In genomic region chr20:51318058-51318960, GRCh38 we compare ENCODE assay signal across 8 cellular contexts.
A peak's percentile ranks its signal among the peaks of the same experiment; 100 is the strongest.
DNase-seq lines count a peak whose midpoint lies in the region; ATAC-seq lines count a peak whose summit lies in the region.

No MANE protein-coding gene starts in this region.

- DNase-seq in NCI-H82 (lab: John Stamatoyannopoulos, UW): peak; percentile 72
- no peak for DNase-seq in NCI-H82 treated with DMSO at 0.1 percent for 48 hours (lab: John Stamatoyannopoulos, UW; ENCODE audit: unreplicated experiment)
- peak; percentile 25 for DNase-seq in RKO (ENCODE audit: low spot score)
- peak; percentile 43 to 64 (median 60) for DNase-seq in right cardiac atrium
- peak; percentile 8 for DNase-seq in stimulated activated CD4-positive, alpha-beta T cell treated with anti-CD3 and anti-CD28 coated beads, Interleukin-2, amount 100 ng/mL, for 4 hours (ENCODE audit: low read depth)
- no peak for DNase-seq in A172 (ENCODE audit: low spot score)

- H3K4me1 Mint-ChIP-seq in activated T-helper 17 cell treated with anti-CD3 and anti-CD28 coated beads, Interleukin-2, amount 50 U/mL, for 72 hours: no peaks in the 10 kb centered on the region

- no peaks in the 10 kb centered on the region for H3K4me1 ChIP-seq in right cardiac atrium (ENCODE audit: control insufficient read depth, insufficient read depth, low read length)

- intact Hi-C loops in right cardiac atrium (cut with DNase I): loop anchor here in 1 of 4 donors (5.0 kb wide), 1 partner anchor 331 kb away; no protein-coding TSS in a partner anchor

- H3K4me3 ChIP-seq in right cardiac atrium (ENCODE audit: low read length): no peak overlapping the region

- H3K9me3 ChIP-seq in right cardiac atrium (ENCODE audit: control insufficient read depth, low read length): no peaks in the 10 kb centered on the region

- H3K36me3 Mint-ChIP-seq in activated T-helper 17 cell treated with anti-CD3 and anti-CD28 coated beads, Interleukin-2, amount 50 U/mL, for 72 hours (ENCODE audit: low read depth): no peaks in the 10 kb centered on the region

- no peaks in the 10 kb centered on the region for H3K27me3 ChIP-seq in right cardiac atrium (ENCODE audit: control insufficient read depth, insufficient read depth)

- 53% methylated on average over 27 of the region's 27 CpGs for WGBS in right cardiac atrium

- peak overlapping the region; percentile 55 for H3K4me3 Mint-ChIP-seq in activated T-helper 17 cell treated with anti-CD3 and anti-CD28 coated beads, Interleukin-2, amount 50 U/mL, for 72 hours

- peaks cover 3% of the 10 kb centered on the region for H3K27me3 Mint-ChIP-seq in activated T-helper 17 cell treated with anti-CD3 and anti-CD28 coated beads, Interleukin-2, amount 50 U/mL, for 72 hours

- peak; percentile 82 for ATAC-seq in activated T-helper 17 cell treated with anti-CD3 and anti-CD28 coated beads, Interleukin-2, amount 50 U/mL, for 72 hours (replicated peaks)
- ATAC-seq in right cardiac atrium: peak; percentile 25 to 40
- no peak for ATAC-seq in GM18520 (IDR thresholded peaks at IDR 0.05; ENCODE audit: unreplicated experiment)

- H3K27ac ChIP-seq in right cardiac atrium (ENCODE audit: low read length): no peak overlapping the region

- no peaks in the 10 kb centered on the region for H3K9me3 Mint-ChIP-seq in activated T-helper 17 cell treated with anti-CD3 and anti-CD28 coated beads, Interleukin-2, amount 50 U/mL, for 72 hours

- peak overlapping the region; percentile 61 for H3K27ac Mint-ChIP-seq in activated T-helper 17 cell treated with anti-CD3 and anti-CD28 coated beads, Interleukin-2, amount 50 U/mL, for 72 hours

Comparison
In these comparisons a context has a peak if more than half of its experiments do, and no peak if none do; other contexts are left out.
1. DNase-seq: peak in NCI-H82 (single experiment), RKO (single experiment), right cardiac atrium (3 of 3) and stimulated activated CD4-positive, alpha-beta T cell treated with anti-CD3 and anti-CD28 coated beads, Interleukin-2, amount 100 ng/mL, for 4 hours (single experiment); none in NCI-H82 treated with DMSO at 0.1 percent for 48 hours (single experiment) and A172 (single experiment).